1 cellular context compared by ENCODE assay signal in the genomic region with DNA sequence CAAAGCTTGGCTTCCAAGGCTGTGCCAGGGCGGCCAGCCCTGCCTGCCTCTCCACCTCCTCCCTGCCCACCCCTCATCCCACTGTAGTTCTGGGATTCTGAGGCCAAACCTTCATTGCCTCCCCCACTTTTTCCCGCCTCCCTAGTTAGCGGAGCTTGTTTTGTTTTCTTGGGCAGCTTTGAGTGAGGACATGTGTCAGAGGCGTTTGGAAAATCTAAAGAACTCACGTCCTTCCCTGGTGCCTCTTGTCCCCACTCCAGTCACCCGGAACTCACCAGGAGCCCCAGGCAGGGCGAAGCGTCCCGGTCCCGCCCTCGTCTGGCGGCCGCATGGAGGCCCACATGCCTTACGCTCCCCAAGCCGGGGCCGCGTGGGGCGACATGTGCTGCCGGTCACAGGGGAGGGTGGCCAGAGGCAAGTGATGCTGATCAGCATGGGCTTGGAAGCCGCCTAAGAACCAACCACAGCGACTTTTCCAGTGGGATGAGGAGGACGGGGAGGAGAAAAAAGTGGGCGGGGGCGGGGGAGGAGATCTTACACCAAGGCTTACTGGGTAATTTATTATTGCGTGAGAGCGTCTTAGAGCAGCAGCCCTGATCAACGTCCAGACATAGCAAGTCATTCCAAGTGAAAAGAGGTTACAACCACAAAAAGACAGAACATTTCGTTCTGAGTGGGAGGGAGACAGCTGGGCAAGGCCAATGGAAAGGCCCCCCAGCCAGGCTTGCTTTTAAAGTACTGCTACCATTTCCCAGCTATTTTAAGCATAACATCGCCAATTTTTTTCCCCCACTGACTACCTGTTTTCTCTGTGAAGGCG.
A peak's percentile ranks its signal among the peaks of the same experiment; 100 is the strongest.
TF ChIP-seq lines count a peak whose summit lies in the region.

No MANE protein-coding gene starts in this region.

TF ChIP-seq in HEK293, 187 proteins besides CTCF, POLR2A, EP300 and RAD21 (continued from another document and continues in another):
- no peak for TF ChIP-seq ZNF148 (tag by site-specific recombination; IDR thresholded peaks at IDR 0.05; ENCODE audit: borderline replicate concordance)
- TF ChIP-seq BCL11B (tag by site-specific recombination; IDR thresholded peaks at IDR 0.05; ENCODE audit: low read depth), result no peak
- TF ChIP-seq KLF16 (tag by site-specific recombination; IDR thresholded peaks at IDR 0.05), result peak; percentile 68; the same call in 1 of the 2 replicates
- TF ChIP-seq HOXD13 (CRISPR knock-in tag; IDR thresholded peaks at IDR 0.05; ENCODE audit: borderline replicate concordance), result no peak
- TF ChIP-seq, protein P1, sequence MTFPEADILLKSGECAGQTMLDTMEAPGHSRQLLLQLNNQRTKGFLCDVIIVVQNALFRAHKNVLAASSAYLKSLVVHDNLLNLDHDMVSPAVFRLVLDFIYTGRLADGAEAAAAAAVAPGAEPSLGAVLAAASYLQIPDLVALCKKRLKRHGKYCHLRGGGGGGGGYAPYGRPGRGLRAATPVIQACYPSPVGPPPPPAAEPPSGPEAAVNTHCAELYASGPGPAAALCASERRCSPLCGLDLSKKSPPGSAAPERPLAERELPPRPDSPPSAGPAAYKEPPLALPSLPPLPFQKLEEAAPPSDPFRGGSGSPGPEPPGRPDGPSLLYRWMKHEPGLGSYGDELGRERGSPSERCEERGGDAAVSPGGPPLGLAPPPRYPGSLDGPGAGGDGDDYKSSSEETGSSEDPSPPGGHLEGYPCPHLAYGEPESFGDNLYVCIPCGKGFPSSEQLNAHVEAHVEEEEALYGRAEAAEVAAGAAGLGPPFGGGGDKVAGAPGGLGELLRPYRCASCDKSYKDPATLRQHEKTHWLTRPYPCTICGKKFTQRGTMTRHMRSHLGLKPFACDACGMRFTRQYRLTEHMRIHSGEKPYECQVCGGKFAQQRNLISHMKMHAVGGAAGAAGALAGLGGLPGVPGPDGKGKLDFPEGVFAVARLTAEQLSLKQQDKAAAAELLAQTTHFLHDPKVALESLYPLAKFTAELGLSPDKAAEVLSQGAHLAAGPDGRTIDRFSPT (tag by site-specific recombination; IDR thresholded peaks at IDR 0.05), result no peak
- TF ChIP-seq, protein P2, sequence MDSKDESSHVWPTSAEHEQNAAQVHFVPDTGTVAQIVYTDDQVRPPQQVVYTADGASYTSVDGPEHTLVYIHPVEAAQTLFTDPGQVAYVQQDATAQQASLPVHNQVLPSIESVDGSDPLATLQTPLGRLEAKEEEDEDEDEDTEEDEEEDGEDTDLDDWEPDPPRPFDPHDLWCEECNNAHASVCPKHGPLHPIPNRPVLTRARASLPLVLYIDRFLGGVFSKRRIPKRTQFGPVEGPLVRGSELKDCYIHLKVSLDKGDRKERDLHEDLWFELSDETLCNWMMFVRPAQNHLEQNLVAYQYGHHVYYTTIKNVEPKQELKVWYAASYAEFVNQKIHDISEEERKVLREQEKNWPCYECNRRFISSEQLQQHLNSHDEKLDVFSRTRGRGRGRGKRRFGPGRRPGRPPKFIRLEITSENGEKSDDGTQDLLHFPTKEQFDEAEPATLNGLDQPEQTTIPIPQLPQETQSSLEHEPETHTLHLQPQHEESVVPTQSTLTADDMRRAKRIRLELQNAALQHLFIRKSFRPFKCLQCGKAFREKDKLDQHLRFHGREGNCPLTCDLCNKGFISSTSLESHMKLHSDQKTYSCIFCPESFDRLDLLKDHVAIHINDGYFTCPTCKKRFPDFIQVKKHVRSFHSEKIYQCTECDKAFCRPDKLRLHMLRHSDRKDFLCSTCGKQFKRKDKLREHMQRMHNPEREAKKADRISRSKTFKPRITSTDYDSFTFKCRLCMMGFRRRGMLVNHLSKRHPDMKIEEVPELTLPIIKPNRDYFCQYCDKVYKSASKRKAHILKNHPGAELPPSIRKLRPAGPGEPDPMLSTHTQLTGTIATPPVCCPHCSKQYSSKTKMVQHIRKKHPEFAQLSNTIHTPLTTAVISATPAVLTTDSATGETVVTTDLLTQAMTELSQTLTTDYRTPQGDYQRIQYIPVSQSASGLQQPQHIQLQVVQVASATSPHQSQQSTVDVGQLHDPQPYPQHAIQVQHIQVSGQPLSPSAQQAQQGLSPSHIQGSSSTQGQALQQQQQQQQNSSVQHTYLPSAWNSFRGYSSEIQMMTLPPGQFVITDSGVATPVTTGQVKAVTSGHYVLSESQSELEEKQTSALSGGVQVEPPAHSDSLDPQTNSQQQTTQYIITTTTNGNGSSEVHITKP (tag by site-specific recombination; IDR thresholded peaks at IDR 0.05), result no peak
- TF ChIP-seq ZNF792 (tag by site-specific recombination; IDR thresholded peaks at IDR 0.05), result no peak
- no peak for TF ChIP-seq KLF17 (tag by site-specific recombination; IDR thresholded peaks at IDR 0.05)
- no peak for TF ChIP-seq ZNF585B (tag by site-specific recombination; IDR thresholded peaks at IDR 0.05)
- no peak for TF ChIP-seq ZNF707 (tag by site-specific recombination; IDR thresholded peaks at IDR 0.05)
- no peak for TF ChIP-seq ZNF350 (tag by site-specific recombination; IDR thresholded peaks at IDR 0.05)
- TF ChIP-seq ZNF140 (tag by site-specific recombination; IDR thresholded peaks at IDR 0.05), result no peak
- TF ChIP-seq ZNF677 (tag by site-specific recombination; IDR thresholded peaks at IDR 0.05), result no peak
- TF ChIP-seq ZNF747 (tag by site-specific recombination; IDR thresholded peaks at IDR 0.05), result no peak
- TF ChIP-seq ZNF645 (tag by site-specific recombination; IDR thresholded peaks at IDR 0.05), result no peak
- TF ChIP-seq OVOL3 (tag by site-specific recombination; IDR thresholded peaks at IDR 0.05), result no peak
- TF ChIP-seq, protein P3, sequence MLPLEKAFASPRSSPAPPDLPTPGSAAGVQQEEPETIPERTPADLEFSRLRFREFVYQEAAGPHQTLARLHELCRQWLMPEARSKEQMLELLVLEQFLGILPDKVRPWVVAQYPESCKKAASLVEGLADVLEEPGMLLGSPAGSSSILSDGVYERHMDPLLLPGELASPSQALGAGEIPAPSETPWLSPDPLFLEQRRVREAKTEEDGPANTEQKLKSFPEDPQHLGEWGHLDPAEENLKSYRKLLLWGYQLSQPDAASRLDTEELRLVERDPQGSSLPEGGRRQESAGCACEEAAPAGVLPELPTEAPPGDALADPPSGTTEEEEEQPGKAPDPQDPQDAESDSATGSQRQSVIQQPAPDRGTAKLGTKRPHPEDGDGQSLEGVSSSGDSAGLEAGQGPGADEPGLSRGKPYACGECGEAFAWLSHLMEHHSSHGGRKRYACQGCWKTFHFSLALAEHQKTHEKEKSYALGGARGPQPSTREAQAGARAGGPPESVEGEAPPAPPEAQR (tag by site-specific recombination; IDR thresholded peaks at IDR 0.05), result 0 out of 2 replicates have a peak, but pooled peaks have one; percentile 35
- no peak for TF ChIP-seq ZNF501 (tag by site-specific recombination; IDR thresholded peaks at IDR 0.05)
- no peak for TF ChIP-seq BCL11A (tag by site-specific recombination; IDR thresholded peaks at IDR 0.05; ENCODE audit: low read depth)
- peak; percentile 56; the same call in 1 of the 2 replicates for TF ChIP-seq ZSCAN5A (tag by site-specific recombination; IDR thresholded peaks at IDR 0.05)
- TF ChIP-seq ZNF23 (tag by site-specific recombination; IDR thresholded peaks at IDR 0.05; ENCODE audit: borderline replicate concordance), result no peak
- no peak for TF ChIP-seq ZNF544 (tag by site-specific recombination; IDR thresholded peaks at IDR 0.05)
- no peak for TF ChIP-seq ZNF404 (tag by site-specific recombination; IDR thresholded peaks at IDR 0.05)
- peak; percentile 61; the same call in 1 of the 2 replicates for TF ChIP-seq ZEB2 (tag by site-specific recombination; IDR thresholded peaks at IDR 0.05)
- no peak for TF ChIP-seq ZNF777 (tag by site-specific recombination; IDR thresholded peaks at IDR 0.05; ENCODE audit: borderline replicate concordance)
- TF ChIP-seq ZNF214 (tag by site-specific recombination; IDR thresholded peaks at IDR 0.05; ENCODE audit: borderline replicate concordance), result no peak
- TF ChIP-seq ZNF600 (tag by site-specific recombination; IDR thresholded peaks at IDR 0.05), result 0 out of 2 replicates have a peak, but pooled peaks have one; percentile 20
- no peak for TF ChIP-seq ZNF596 (tag by site-specific recombination; IDR thresholded peaks at IDR 0.05)
- TF ChIP-seq ZBTB20 (tag by site-specific recombination; IDR thresholded peaks at IDR 0.05), result peak; percentile 73
- TF ChIP-seq ZBTB48 (tag by site-specific recombination; IDR thresholded peaks at IDR 0.05), result peak; percentile 51; the same call in 1 of the 2 replicates
- TF ChIP-seq ZNF561 (tag by site-specific recombination; IDR thresholded peaks at IDR 0.05; ENCODE audit: borderline replicate concordance), result 0 out of 2 replicates have a peak, but pooled peaks have one; percentile 30
- TF ChIP-seq ZNF426 (tag by site-specific recombination; IDR thresholded peaks at IDR 0.05), result no peak
- no peak for TF ChIP-seq ZNF175 (tag by site-specific recombination; IDR thresholded peaks at IDR 0.05)
- no peak for TF ChIP-seq ZNF555 (tag by site-specific recombination; conservative IDR thresholded peaks at IDR 0.05)
- no peak for TF ChIP-seq YY1 (tag by site-specific recombination; IDR thresholded peaks at IDR 0.05)
- TF ChIP-seq ZNF10 (tag by site-specific recombination; IDR thresholded peaks at IDR 0.05), result peak; percentile 77; the same call in 1 of the 2 replicates
- TF ChIP-seq OSR2 (tag by site-specific recombination; IDR thresholded peaks at IDR 0.05), result peak; percentile 30; the same call in 1 of the 2 replicates
- no peak for TF ChIP-seq ZNF157 (tag by site-specific recombination; IDR thresholded peaks at IDR 0.05)
- peak; percentile 62; the same call in 1 of the 2 replicates for TF ChIP-seq SP7 (tag by site-specific recombination; IDR thresholded peaks at IDR 0.05)
- TF ChIP-seq, protein P4, sequence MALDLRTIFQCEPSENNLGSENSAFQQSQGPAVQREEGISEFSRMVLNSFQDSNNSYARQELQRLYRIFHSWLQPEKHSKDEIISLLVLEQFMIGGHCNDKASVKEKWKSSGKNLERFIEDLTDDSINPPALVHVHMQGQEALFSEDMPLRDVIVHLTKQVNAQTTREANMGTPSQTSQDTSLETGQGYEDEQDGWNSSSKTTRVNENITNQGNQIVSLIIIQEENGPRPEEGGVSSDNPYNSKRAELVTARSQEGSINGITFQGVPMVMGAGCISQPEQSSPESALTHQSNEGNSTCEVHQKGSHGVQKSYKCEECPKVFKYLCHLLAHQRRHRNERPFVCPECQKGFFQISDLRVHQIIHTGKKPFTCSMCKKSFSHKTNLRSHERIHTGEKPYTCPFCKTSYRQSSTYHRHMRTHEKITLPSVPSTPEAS (tag by site-specific recombination; IDR thresholded peaks at IDR 0.05), result no peak
- TF ChIP-seq ZNF114 (tag by site-specific recombination; IDR thresholded peaks at IDR 0.05), result no peak
- TF ChIP-seq, protein P5, sequence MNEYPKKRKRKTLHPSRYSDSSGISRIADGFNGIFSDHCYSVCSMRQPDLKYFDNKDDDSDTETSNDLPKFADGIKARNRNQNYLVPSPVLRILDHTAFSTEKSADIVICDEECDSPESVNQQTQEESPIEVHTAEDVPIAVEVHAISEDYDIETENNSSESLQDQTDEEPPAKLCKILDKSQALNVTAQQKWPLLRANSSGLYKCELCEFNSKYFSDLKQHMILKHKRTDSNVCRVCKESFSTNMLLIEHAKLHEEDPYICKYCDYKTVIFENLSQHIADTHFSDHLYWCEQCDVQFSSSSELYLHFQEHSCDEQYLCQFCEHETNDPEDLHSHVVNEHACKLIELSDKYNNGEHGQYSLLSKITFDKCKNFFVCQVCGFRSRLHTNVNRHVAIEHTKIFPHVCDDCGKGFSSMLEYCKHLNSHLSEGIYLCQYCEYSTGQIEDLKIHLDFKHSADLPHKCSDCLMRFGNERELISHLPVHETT (tag by site-specific recombination; IDR thresholded peaks at IDR 0.05), result no peak
- no peak for TF ChIP-seq SETDB1 (IDR thresholded peaks at IDR 0.05; ENCODE audit: insufficient read length, low read length)
- TF ChIP-seq ZNF473 (tag by site-specific recombination; IDR thresholded peaks at IDR 0.05), result no peak
